8 cellular contexts compared by ENCODE assay signal in the genomic region with DNA sequence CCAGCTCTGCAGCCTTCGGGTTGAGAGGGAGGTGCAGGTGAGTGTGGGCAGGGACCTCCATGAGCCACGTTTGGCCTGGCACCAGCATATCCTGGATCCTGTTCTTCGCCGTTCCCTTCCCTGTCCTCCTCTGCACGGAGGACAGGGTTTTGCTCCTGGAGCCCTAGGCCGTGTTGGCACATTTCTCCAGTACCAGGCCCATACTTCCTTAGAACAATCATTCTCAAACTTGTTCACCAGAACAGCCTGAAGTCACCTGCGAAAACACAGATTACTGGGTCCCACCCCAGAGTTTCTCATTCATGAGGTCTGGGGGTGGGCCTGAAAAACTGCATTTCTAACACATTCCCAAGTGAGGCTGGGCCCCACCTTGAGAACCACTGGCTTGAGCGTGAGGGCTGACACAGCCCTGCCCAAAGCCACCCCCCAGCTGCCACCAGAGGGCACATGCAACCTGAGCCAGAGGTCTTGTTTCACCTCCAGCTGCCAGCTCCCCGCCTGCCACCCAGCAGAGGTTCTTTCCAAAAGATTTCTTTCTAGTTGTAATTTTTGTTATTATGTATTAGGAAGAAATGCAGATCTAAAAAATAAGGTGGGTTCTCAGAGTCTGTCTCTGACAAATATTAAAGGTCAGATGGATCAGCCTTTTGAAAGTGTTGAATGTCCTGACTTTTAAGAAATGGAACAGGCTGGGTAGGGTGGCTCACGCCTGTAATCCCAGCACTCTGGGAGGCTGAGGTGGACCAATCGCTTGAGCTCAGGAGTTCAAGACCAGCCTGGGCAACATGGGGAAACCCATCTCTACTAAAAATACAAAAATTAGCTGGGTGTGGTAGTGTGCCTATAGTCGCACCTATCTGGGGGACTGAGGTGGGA. TPM values are rescaled to one million over a fixed set of nuclear protein-coding genes. Genes with fewer than 3 reads are reported as not detected.
DNase-seq lines count a peak whose midpoint lies in the region; ATAC-seq and TF ChIP-seq lines count a peak whose summit lies in the region.

No MANE protein-coding gene starts in this region.

- H3K4me1 Mint-ChIP-seq in activated CD4-positive, alpha-beta T cell treated with anti-CD3 and anti-CD28 coated beads, Interleukin-2, amount 10 ng/mL, durations not matched to agents 24 days and 14 days = peaks cover 8% of the 10 kb centered on the region
- peaks cover 12 to 36% (median 33%) of the 10 kb centered on the region in 4 donors for H3K4me1 Mint-ChIP-seq in naive thymus-derived CD8-positive, alpha-beta T cell

- POLR2A ChIA-PET in naive thymus-derived CD8-positive, alpha-beta T cell (lab: Charles Lee) = interaction anchor here (0.6 to 6.9 kb wide), 8 partner anchors 14 to 308 kb away, joined by 3 to 90 read pairs (median 4); no protein-coding TSS in a partner anchor

- H3K9me3 ChIP-seq in thyroid gland = no peaks in the 10 kb centered on the region

- no peak overlapping the region for H3K4me3 ChIP-seq in thyroid gland (replicated peaks in 1 of 3)

- H3K27me3 Mint-ChIP-seq in activated CD4-positive, alpha-beta T cell treated with anti-CD3 and anti-CD28 coated beads, Interleukin-2, amount 10 ng/mL, durations not matched to agents 24 days and 14 days = peaks cover 3% of the 10 kb centered on the region
- no peaks in the 10 kb centered on the region for H3K27me3 Mint-ChIP-seq in naive thymus-derived CD8-positive, alpha-beta T cell

- H3K27ac Mint-ChIP-seq in activated CD4-positive, alpha-beta T cell treated with anti-CD3 and anti-CD28 coated beads, Interleukin-2, amount 10 ng/mL, durations not matched to agents 24 days and 14 days = no peak overlapping the region
- peak overlapping the region; percentile 44 to 86 (median 64) for H3K27ac Mint-ChIP-seq in naive thymus-derived CD8-positive, alpha-beta T cell

- H3K27ac ChIP-seq in thyroid gland = no peak overlapping the region

- no peaks in the 10 kb centered on the region for H3K36me3 ChIP-seq in thyroid gland

- no peak overlapping the region for H3K4me3 Mint-ChIP-seq in activated CD4-positive, alpha-beta T cell treated with anti-CD3 and anti-CD28 coated beads, Interleukin-2, amount 10 ng/mL, durations not matched to agents 24 days and 14 days
- H3K4me3 Mint-ChIP-seq in naive thymus-derived CD8-positive, alpha-beta T cell = no peak overlapping the region

- peaks cover 21 to 37% of the 10 kb centered on the region in 2 donors for H3K4me1 ChIP-seq in thyroid gland

- TF ChIP-seq POLR2A in thyroid gland (IDR thresholded peaks at IDR 0.05) (no peak), GM18505 (IDR thresholded peaks at IDR 0.05; ENCODE audit: borderline replicate concordance, extremely low read depth, insufficient read depth, insufficient read length) (no peak)

- H3K9me3 Mint-ChIP-seq in activated CD4-positive, alpha-beta T cell treated with anti-CD3 and anti-CD28 coated beads, Interleukin-2, amount 10 ng/mL, durations not matched to agents 24 days and 14 days = no peaks in the 10 kb centered on the region
- peaks cover 0 to 2% (median 0%) of the 10 kb centered on the region in 9 donors for H3K9me3 Mint-ChIP-seq in naive thymus-derived CD8-positive, alpha-beta T cell

- intact Hi-C loops in activated CD4-positive, alpha-beta T cell treated with anti-CD3 and anti-CD28 coated beads, Interleukin-2, amount 10 ng/mL, durations not matched to agents 24 days and 14 days (cut with micrococcal nuclease) = no loop called here
- intact Hi-C loops in thyroid gland (cut with DNase I) = no loop called here

- H3K36me3 Mint-ChIP-seq in activated CD4-positive, alpha-beta T cell treated with anti-CD3 and anti-CD28 coated beads, Interleukin-2, amount 10 ng/mL, durations not matched to agents 24 days and 14 days (ENCODE audit: low read depth) = peaks cover 15% of the 10 kb centered on the region
- peaks cover under 1 to 22% (median 5%) of the 10 kb centered on the region in 3 donors for H3K36me3 Mint-ChIP-seq in naive thymus-derived CD8-positive, alpha-beta T cell

- ATAC-seq in naive thymus-derived CD8-positive, alpha-beta T cell = peak; percentile 98
- ATAC-seq in GM18505 (IDR thresholded peaks at IDR 0.05; ENCODE audit: unreplicated experiment) = no peak

- DNase-seq in DMS 273 treated with DMSO at 0.1 percent for 48 hours (lab: John Stamatoyannopoulos, UW) (peak; percentile 35), LHCN-M2 (ENCODE audit: low read depth) (peak; percentile 18), ecto neural progenitor cell (ENCODE audit: low spot score) (peak; percentile 67), thyroid gland (peak; percentile 81 to 84), NCI-H146 treated with DMSO at 0.1 percent for 48 hours (lab: John Stamatoyannopoulos, UW; ENCODE audit: unreplicated experiment) (no peak)
- peak; percentile 86 for DNase-seq in activated CD4-positive, alpha-beta T cell treated with anti-CD3 and anti-CD28 coated beads, Interleukin-2, amount 10 ng/mL, durations not matched to agents 24 days and 14 days
- DNase-seq in naive thymus-derived CD8-positive, alpha-beta T cell = peak; percentile 64 to 91 (median 72)

- H3K27me3 ChIP-seq in thyroid gland = no peaks in the 10 kb centered on the region

- WGBS in thyroid gland, 2 donors = 77 to 79% methylated on average over 12 of the region's 12 CpGs

- TF ChIP-seq CTCF in thyroid gland (IDR thresholded peaks at IDR 0.05) = peak; percentile 25 to 78 (median 62)

RNA-seq across cellular contexts. Expression of a gene that starts 39.6 kb away (rescaled TPM):
- 13.1 and 13.2 TPM in 2 replicates for total RNA-seq in LHCN-M2 (2014; rRNA removed)
- 12.7 TPM for polyA plus RNA-seq in LHCN-M2 (2012)
- 6.1 TPM in 2 replicates for total RNA-seq in activated CD4-positive, alpha-beta T cell treated with anti-CD3 and anti-CD28 coated beads, Interleukin-2, amount 10 ng/mL, durations not matched to agents 24 days and 14 days
- total RNA-seq in naive thymus-derived CD8-positive, alpha-beta T cell = 100 to 1,000 TPM; 361 to 364 TPM
- polyA plus RNA-seq in naive thymus-derived CD8-positive, alpha-beta T cell = 100 to 1,000 TPM; 387 to 877 (median 421) TPM
- total RNA-seq in thyroid gland = 10 to 100 TPM; 25.1 to 40.9 (median 34.4) TPM

Comparison
In these comparisons a context has a peak if more than half of its experiments do, and no peak if none do; other contexts are left out.
1. RNA of a gene that starts 39.6 kb away (total RNA-seq): 361 to 364 TPM in naive thymus-derived CD8-positive, alpha-beta T cell; 25.1 to 40.9 TPM in thyroid gland, 13.1 to 13.2 TPM in LHCN-M2 and 6.1 TPM in activated CD4-positive, alpha-beta T cell treated with anti-CD3 and anti-CD28 coated beads, Interleukin-2, amount 10 ng/mL, durations not matched to agents 24 days and 14 days; every median in the first group is over 4 times any median in the second.